Comparison of ENCODE assay signal across 22 cellular contexts in the genomic region with DNA sequence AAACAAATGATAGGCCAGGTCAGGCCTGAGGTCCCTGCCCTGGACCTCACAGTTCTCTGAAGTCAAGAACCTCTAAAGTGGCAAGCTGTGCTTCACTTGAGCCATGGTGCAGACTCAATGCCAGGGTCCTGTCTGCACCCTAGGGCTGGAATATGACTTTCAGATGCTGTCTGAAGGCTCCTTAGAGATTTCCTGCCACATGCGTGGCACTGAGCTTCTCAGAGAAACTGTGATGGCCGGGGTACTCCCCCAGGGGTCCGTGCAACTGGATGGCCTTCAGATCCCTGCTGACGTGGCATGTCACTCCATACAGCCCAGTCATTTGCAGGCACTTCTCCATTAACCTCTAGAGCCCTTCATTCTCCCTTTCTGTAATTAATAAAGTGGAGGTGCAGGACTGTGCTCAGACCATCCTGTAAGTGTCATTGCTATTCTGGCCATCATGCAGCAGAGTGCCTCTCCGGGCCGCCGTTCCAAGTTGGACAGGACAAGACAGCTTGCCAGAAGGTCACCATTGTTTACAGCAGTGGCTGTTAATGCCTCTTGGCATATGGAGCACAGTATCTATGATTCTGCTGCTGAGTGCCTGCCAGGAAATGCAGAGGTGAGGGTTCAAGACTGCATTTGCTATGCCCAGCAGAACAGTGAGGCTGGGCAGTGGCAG.
"Had no signal": no experiment of that assay in that cellular context is flagged by ENCODE, and none has a peak within 500 bp of the region (broad histone marks: within the 10 kb centered on the region; RNA-seq: fewer than 3 reads in every experiment).

No MANE protein-coding gene starts in this region.

- H3K27ac Mint-ChIP-seq: memory B cell; natural killer cell treated with Interleukin-12 subunit alpha and Interleukin-12 subunit beta and Interleukin-15 and Interleukin-18, amount 100 ng/mL, for 72 hours; neural progenitor cell; progenitor cell of endocrine pancreas; stimulated activated naive B cell treated with anti-CD40 and anti-IgM and Interleukin-4, amounts not matched to agents 10 μg/mL and 1 μg/mL and 100 μg/mL, for 72 hours had no signal

- H3K36me3 Mint-ChIP-seq: memory B cell; natural killer cell treated with Interleukin-12 subunit alpha and Interleukin-12 subunit beta and Interleukin-15 and Interleukin-18, amount 100 ng/mL, for 72 hours; neural progenitor cell; stimulated activated naive B cell treated with anti-CD40 and anti-IgM and Interleukin-4, amounts not matched to agents 10 μg/mL and 1 μg/mL and 100 μg/mL, for 72 hours had no signal

- ATAC-seq: left lung; lower lobe of right lung; natural killer cell treated with Interleukin-12 subunit alpha and Interleukin-12 subunit beta and Interleukin-15 and Interleukin-18, amount 100 ng/mL, for 72 hours; pancreas; sciatic nerve; stimulated activated naive B cell treated with anti-CD40 and anti-IgM and Interleukin-4, amounts not matched to agents 10 μg/mL and 1 μg/mL and 100 μg/mL, for 72 hours; stimulated activated naive CD8-positive, alpha-beta T cell treated with anti-CD3 and anti-CD28 coated beads, Interleukin-15, amount 100 ng/mL, for 72 hours had no signal

- H3K27me3 Mint-ChIP-seq: stimulated activated naive CD8-positive, alpha-beta T cell treated with anti-CD3 and anti-CD28 coated beads, Interleukin-15, amount 100 ng/mL, for 72 hours had no signal

- H3K4me2 ChIP-seq: neural progenitor cell had no signal

- H3K9me3 ChIP-seq: colonic mucosa, left lung, lower lobe of right lung, pancreas, testis, tibial nerve had no signal

- H3K9ac ChIP-seq: neural progenitor cell had no signal

- H3K4me3 Mint-ChIP-seq: memory B cell; natural killer cell treated with Interleukin-12 subunit alpha and Interleukin-12 subunit beta and Interleukin-15 and Interleukin-18, amount 100 ng/mL, for 72 hours; stimulated activated naive B cell treated with anti-CD40 and anti-IgM and Interleukin-4, amounts not matched to agents 10 μg/mL and 1 μg/mL and 100 μg/mL, for 72 hours; stimulated activated naive CD8-positive, alpha-beta T cell treated with anti-CD3 and anti-CD28 coated beads, Interleukin-15, amount 100 ng/mL, for 72 hours had no signal

- H3K27ac ChIP-seq: colonic mucosa, dorsolateral prefrontal cortex, left lung, lower lobe of right lung, neural progenitor cell, pancreas, testis, tibial nerve had no signal

- H3K4me1 ChIP-seq: colonic mucosa, left lung, lower lobe of right lung, neural progenitor cell, pancreas, testis, tibial nerve had no signal

- DNase-seq: cerebellar nuclear complex; colonic mucosa; effector CD8-positive, alpha-beta T cell; glutamatergic neuron; islet precursor cell; left lung; lower lobe of right lung; midbrain; occipital lobe; pancreas; stimulated activated CD4-positive, alpha-beta T cell treated with anti-CD3 and anti-CD28 coated beads, Interleukin-2, amount 100 ng/mL, for 24 hours; stimulated activated CD4-positive, alpha-beta T cell treated with anti-CD3 and anti-CD28 coated beads, Interleukin-4, amount 100 ng/mL, for 4 hours; stimulated activated naive B cell treated with anti-CD40 and anti-IgM and Interleukin-4, amounts not matched to agents 10 μg/mL and 1 μg/mL and 100 μg/mL, for 72 hours; stimulated activated naive CD8-positive, alpha-beta T cell treated with anti-CD3 and anti-CD28 coated beads, Interleukin-15, amount 100 ng/mL, for 72 hours; testis had no signal

- H3K36me3 ChIP-seq: colonic mucosa, left lung, lower lobe of right lung, neural progenitor cell, pancreas, tibial nerve had no signal

- H2AFZ ChIP-seq: neural progenitor cell had no signal

- H3K4me3 ChIP-seq: colonic mucosa, dorsolateral prefrontal cortex, left lung, lower lobe of right lung, neural progenitor cell, pancreas, testis, tibial nerve had no signal

- H3K27me3 ChIP-seq: colonic mucosa, left lung, neural progenitor cell, pancreas, testis, tibial nerve had no signal

- H3K9me3 Mint-ChIP-seq: memory B cell; natural killer cell treated with Interleukin-12 subunit alpha and Interleukin-12 subunit beta and Interleukin-15 and Interleukin-18, amount 100 ng/mL, for 72 hours; neural progenitor cell; stimulated activated naive B cell treated with anti-CD40 and anti-IgM and Interleukin-4, amounts not matched to agents 10 μg/mL and 1 μg/mL and 100 μg/mL, for 72 hours; stimulated activated naive CD8-positive, alpha-beta T cell treated with anti-CD3 and anti-CD28 coated beads, Interleukin-15, amount 100 ng/mL, for 72 hours had no signal
